Comparison of ENCODE assay signal across 22 cellular contexts in the genomic region with DNA sequence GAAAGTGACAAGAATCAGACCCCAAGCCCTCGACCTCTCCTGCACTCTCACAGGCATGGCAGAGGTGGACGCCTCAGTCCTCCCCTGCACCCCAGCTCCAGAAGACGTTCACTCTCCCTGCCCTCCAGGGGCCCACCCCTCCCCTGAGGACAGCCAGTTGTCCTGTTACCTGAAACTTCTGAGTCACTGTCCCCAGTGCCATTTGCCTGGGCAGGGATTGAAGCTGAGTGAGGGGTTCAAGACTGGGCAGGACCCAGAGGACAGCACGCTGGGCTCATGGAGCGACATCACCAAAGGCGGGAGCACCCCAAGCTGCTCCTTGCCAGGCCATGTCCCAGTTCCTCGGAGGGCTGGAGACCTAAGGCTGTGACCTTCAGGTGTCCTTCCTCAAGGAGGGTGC. TPM values are rescaled to one million over a fixed set of nuclear protein-coding genes. Genes with fewer than 3 reads are reported as not detected.
DNase-seq lines count a peak whose midpoint lies in the region; ATAC-seq and TF ChIP-seq lines count a peak whose summit lies in the region.
"Had no signal": no experiment of that assay in that cellular context is flagged by ENCODE, and none has a peak within 500 bp of the region (broad histone marks: within the 10 kb centered on the region; RNA-seq: fewer than 3 reads in every experiment).

No MANE protein-coding gene starts in this region.

- H3K27ac ChIP-seq in IMR-90 (ENCODE audit: insufficient read depth, low read length) (no peak overlapping the region), cingulate gyrus (ENCODE audit: low read depth, low read length) (peak overlapping the region; percentile 39), neuronal stem cell (replicated peaks; ENCODE audit: low read length) (no peak overlapping the region), tibial artery (peak overlapping the region; percentile 78 to 91), trophoblast cell (ENCODE audit: low read depth, low read length) (no peak overlapping the region)

- CTCF ChIA-PET in IMR-90 (lab: Yijun Ruan, JAX), result no interaction called here
- CTCF ChIA-PET in activated CD4-positive, alpha-beta memory T cell treated with anti-CD3 and anti-CD28 coated beads for 36 hours (lab: Charles Lee), result no interaction called here

- in situ Hi-C loops in IMR-90 (cut with MboI; ENCODE audit: low sequenced_read_pairs), result no loop called here

- H3K4ac ChIP-seq in IMR-90 (ENCODE audit: low read depth, low read length), result peak overlapping the region; percentile 29; the same call in 1 of the 2 replicates
- no peak overlapping the region for H3K4ac ChIP-seq in neuronal stem cell (ENCODE audit: low read length)
- no peak overlapping the region for H3K4ac ChIP-seq in trophoblast cell (ENCODE audit: low read depth, low read length)

- H3K36me3 ChIP-seq in IMR-90 (ENCODE audit: control insufficient read depth, insufficient read depth, low read length), result no peaks in the 10 kb centered on the region
- no peaks in the 10 kb centered on the region for H3K36me3 ChIP-seq in neuronal stem cell (replicated peaks in 1 of 2; ENCODE audit: control insufficient read depth in 2 of 2, insufficient read depth in 2 of 2, low read length in 2 of 2)
- H3K36me3 ChIP-seq in tibial artery, result no peaks in the 10 kb centered on the region
- H3K36me3 ChIP-seq in trophoblast cell (ENCODE audit: control insufficient read depth in 1 of 2, insufficient read depth in 2 of 2, low read length in 2 of 2), result peaks cover 0 to 3% of the 10 kb centered on the region in 2 experiments

- H2BK120ac ChIP-seq in IMR-90 (ENCODE audit: low read depth, low read length), result no peak overlapping the region
- no peak overlapping the region for H2BK120ac ChIP-seq in neuronal stem cell (ENCODE audit: low read depth, low read length)
- H2BK120ac ChIP-seq in trophoblast cell (ENCODE audit: insufficient read depth, low read length, poor library complexity), result no peak overlapping the region

- DNase-seq in IMR-90 (no peak), neuronal stem cell (ENCODE audit: low spot score) (no peak), tibial artery (no peak), trophoblast cell (no peak), omental fat pad (ENCODE audit: low spot score) (no peak)
- DNase-seq in activated CD4-positive, alpha-beta memory T cell treated with anti-CD3 and anti-CD28 coated beads for 36 hours, result no peak
- DNase-seq: ACHN, C1 segment of cervical spinal cord, DMS153, H7, Karpas-422, NCI-H1048, NCI-H1417 treated with DMSO at 0.1 percent for 48 hours, NCI-H187, NCI-H2107, NCI-H446 treated with DMSO at 0.1 percent for 48 hours, NCI-H526 treated with DMSO at 0.1 percent for 48 hours, OCI-M1, RPMI8226, SHP77 had no signal

- peak overlapping the region; percentile 18; the same call in 1 of the 3 replicates for H2BK15ac ChIP-seq in IMR-90 (ENCODE audit: low read depth, low read length)
- no peak overlapping the region for H2BK15ac ChIP-seq in neuronal stem cell (ENCODE audit: low read length)

- H3K4me2 ChIP-seq in IMR-90 (ENCODE audit: low read depth, low read length), result no peak overlapping the region
- H3K4me2 ChIP-seq in neuronal stem cell (ENCODE audit: insufficient read depth, low read length, poor library complexity, severe bottlenecking), result no peak overlapping the region
- H3K4me2 ChIP-seq in trophoblast cell (ENCODE audit: low read length), result no peak overlapping the region

- H2BK5ac ChIP-seq in IMR-90 (ENCODE audit: low read depth, low read length, poor library complexity, severe bottlenecking), result no peak overlapping the region
- H2BK5ac ChIP-seq in neuronal stem cell (ENCODE audit: low read length), result no peak overlapping the region
- no peak overlapping the region for H2BK5ac ChIP-seq in trophoblast cell (ENCODE audit: low read depth, low read length, poor library complexity)

- H2AK5ac ChIP-seq in IMR-90 (ENCODE audit: low read depth, low read length) (peak overlapping the region; percentile 30), neuronal stem cell (ENCODE audit: low read depth, low read length) (no peak overlapping the region), trophoblast cell (ENCODE audit: low read length) (no peak overlapping the region)

- H4K8ac ChIP-seq in IMR-90 (ENCODE audit: low read depth in 2 of 2, low read length in 2 of 2) (no peak overlapping the region), neuronal stem cell (ENCODE audit: low read depth, low read length) (no peak overlapping the region), trophoblast cell (ENCODE audit: low read depth, low read length) (no peak overlapping the region)

- no peak overlapping the region for H4K12ac ChIP-seq in trophoblast cell (ENCODE audit: low read depth, low read length)

- H3K9me1 ChIP-seq in IMR-90 (ENCODE audit: insufficient read depth, low read length), result peaks cover 9% of the 10 kb centered on the region

- H2BK12ac ChIP-seq in neuronal stem cell (ENCODE audit: low read length) (no peak overlapping the region), trophoblast cell (ENCODE audit: low read length) (no peak overlapping the region)

- WGBS in IMR-90 (ENCODE audit: extremely low coverage in 2 of 2, insufficient read length in 1 of 2), 2 experiments, result 97% methylated on average over 5 of the region's 7 CpGs; no CpG with 5 or more reads in 1 of the 2 experiments
- no CpG with 5 or more reads among the region's 7 CpGs for WGBS in neuronal stem cell (ENCODE audit: extremely low coverage in 2 of 2, insufficient read length in 2 of 2, insufficient replicate concordance in 1 of 2), 2 donors
- no CpG with 5 or more reads among the region's 7 CpGs for WGBS in trophoblast cell (ENCODE audit: extremely low coverage, insufficient coverage, insufficient read length)

- H3K27me3 Mint-ChIP-seq in activated CD4-positive, alpha-beta memory T cell treated with anti-CD3 and anti-CD28 coated beads for 36 hours, result peaks cover 2% of the 10 kb centered on the region

- TF ChIP-seq RAD21 in IMR-90 (IDR thresholded peaks at IDR 0.05; ENCODE audit: low read length), result no peak

- H3K56ac ChIP-seq in IMR-90 (ENCODE audit: extremely low read depth, insufficient read depth, low read length), result no peak overlapping the region

- BruUV-seq in IMR-90 (replicated peaks; lab: Mats Ljungman, UMichigan), result no TSS peak

- H3K18ac ChIP-seq in IMR-90 (ENCODE audit: low read depth, low read length) (no peak overlapping the region), neuronal stem cell (ENCODE audit: low read length) (peak overlapping the region; percentile 6), trophoblast cell (ENCODE audit: low read length) (no peak overlapping the region)

- H3K9me3 ChIP-seq in IMR-90 (ENCODE audit: control insufficient read depth, insufficient read depth, low read length) (no peaks in the 10 kb centered on the region), neuronal stem cell (replicated peaks in 1 of 2; ENCODE audit: control insufficient read depth in 2 of 2, insufficient read depth in 1 of 2, low read depth in 1 of 2, low read length in 2 of 2) (no peaks in the 10 kb centered on the region), tibial artery (no peaks in the 10 kb centered on the region), trophoblast cell (ENCODE audit: insufficient read depth, low read depth, low read length) (peaks cover 3% of the 10 kb centered on the region)

- H3K9ac ChIP-seq in IMR-90 (ENCODE audit: low read depth, low read length) (no peak overlapping the region), neuronal stem cell (ENCODE audit: low read depth, low read length, poor library complexity) (no peak overlapping the region), trophoblast cell (ENCODE audit: low read length) (no peak overlapping the region)

- no peak overlapping the region for H3K23ac ChIP-seq in IMR-90 (ENCODE audit: low read depth, low read length)
- no peak overlapping the region for H3K23ac ChIP-seq in neuronal stem cell (ENCODE audit: low read depth, low read length, poor library complexity)
- no peak overlapping the region for H3K23ac ChIP-seq in trophoblast cell (ENCODE audit: low read length)

- H2AFZ ChIP-seq in IMR-90 (replicated peaks; ENCODE audit: low read length, poor library complexity) (peak overlapping the region; percentile 44), neuronal stem cell (ENCODE audit: low read length) (no peak overlapping the region), trophoblast cell (ENCODE audit: insufficient read depth, low read length, poor library complexity) (no peak overlapping the region)

- H4K91ac ChIP-seq in IMR-90 (ENCODE audit: insufficient read depth, low read depth, low read length) (no peak overlapping the region), neuronal stem cell (ENCODE audit: low read depth, low read length, poor library complexity) (no peak overlapping the region), trophoblast cell (ENCODE audit: low read depth, low read length) (no peak overlapping the region)

- no peak overlapping the region for H3K4me3 Mint-ChIP-seq in activated CD4-positive, alpha-beta memory T cell treated with anti-CD3 and anti-CD28 coated beads for 36 hours
- H3K4me3 Mint-ChIP-seq: CD8-positive, alpha-beta T cell had no signal

- peaks cover 0 to 15% of the 10 kb centered on the region in 2 experiments; a peak in 2 of 4 replicates for H3K79me1 ChIP-seq in IMR-90 (ENCODE audit: low read depth in 1 of 2, low read length in 2 of 2)
- H3K79me1 ChIP-seq in neuronal stem cell (ENCODE audit: low read depth, low read length), result no peaks in the 10 kb centered on the region
- no peaks in the 10 kb centered on the region for H3K79me1 ChIP-seq in trophoblast cell (ENCODE audit: low read length)

- POLR2A ChIA-PET in IMR-90 (lab: Charles Lee; ENCODE audit: unreplicated experiment), result no interaction called here
- POLR2A ChIA-PET in activated CD4-positive, alpha-beta memory T cell treated with anti-CD3 and anti-CD28 coated beads for 36 hours (lab: Charles Lee), result no interaction called here

- H3K9me3 Mint-ChIP-seq in activated CD4-positive, alpha-beta memory T cell treated with anti-CD3 and anti-CD28 coated beads for 36 hours, result no peaks in the 10 kb centered on the region
- H3K9me3 Mint-ChIP-seq: CD8-positive, alpha-beta T cell had no signal

- H3K14ac ChIP-seq in IMR-90 (replicated peaks; ENCODE audit: low read depth, low read length) (no peak overlapping the region), neuronal stem cell (ENCODE audit: low read length) (no peak overlapping the region), trophoblast cell (ENCODE audit: low read length) (no peak overlapping the region)

- H2BK20ac ChIP-seq in IMR-90 (ENCODE audit: low read depth, low read length), result 0 out of 2 replicates have a peak overlapping the region, but pooled peaks have one; percentile 3

- no peaks in the 10 kb centered on the region for H3K79me2 ChIP-seq in trophoblast cell (ENCODE audit: control insufficient read depth, insufficient read depth, low read length, poor library complexity)

- no peak overlapping the region for H4K5ac ChIP-seq in IMR-90 (ENCODE audit: low read depth, low read length)

- H3K4me1 ChIP-seq in IMR-90 (ENCODE audit: control insufficient read depth, insufficient read depth, low read length) (peaks cover 35% of the 10 kb centered on the region), neuronal stem cell (ENCODE audit: control insufficient read depth in 2 of 2, insufficient read depth in 1 of 2, low read depth in 1 of 2, low read length in 2 of 2) (no peaks in the 10 kb centered on the region), tibial artery (peaks cover 0 to 34% (median 22%) of the 10 kb centered on the region in 4 donors), trophoblast cell (ENCODE audit: control insufficient read depth in 1 of 2, insufficient read depth in 2 of 2, low read length in 2 of 2) (peaks cover under 1 to 4% of the 10 kb centered on the region in 2 experiments)

- intact Hi-C loops in IMR-90 (cut with micrococcal nuclease) (no loop called here), tibial artery (cut with DNase I; ENCODE audit: low total_unique reads) (no loop called here)
- intact Hi-C loops in activated CD4-positive, alpha-beta memory T cell treated with anti-CD3 and anti-CD28 coated beads for 36 hours (cut with micrococcal nuclease), result no loop called here

- no peak for TF ChIP-seq CTCF in IMR-90 (conservative IDR thresholded peaks at IDR 0.05; ENCODE audit: low read depth, low read length)
- TF ChIP-seq CTCF in tibial artery (IDR thresholded peaks at IDR 0.05), result no peak
- no peak for TF ChIP-seq CTCF in omental fat pad (IDR thresholded peaks at IDR 0.05)

- no peaks in the 10 kb centered on the region for H4K20me1 ChIP-seq in IMR-90 (ENCODE audit: insufficient read depth, low read length)

- TF ChIP-seq POLR2A in IMR-90 (IDR thresholded peaks at IDR 0.05; ENCODE audit: low read depth, low read length), result no peak

- H2AK9ac ChIP-seq in IMR-90 (replicated peaks; ENCODE audit: low read depth, low read length, poor library complexity), result no peak overlapping the region

- H3K4me3 ChIP-seq in IMR-90 (ENCODE audit: insufficient read depth, low read depth, low read length) (no peak overlapping the region), neuronal stem cell (ENCODE audit: low read length in 2 of 2) (no peak overlapping the region), tibial artery (no peak overlapping the region), trophoblast cell (ENCODE audit: low read depth, low read length) (no peak overlapping the region)

- H3K27me3 ChIP-seq in IMR-90 (ENCODE audit: control insufficient read depth, insufficient read depth, low read length), result no peaks in the 10 kb centered on the region
- H3K27me3 ChIP-seq in neuronal stem cell (ENCODE audit: control insufficient read depth in 3 of 3, insufficient read depth in 3 of 3, low read depth in 1 of 3, low read length in 3 of 3), result peaks cover 0 to 3% (median 0%) of the 10 kb centered on the region in 3 experiments
- no peaks in the 10 kb centered on the region for H3K27me3 ChIP-seq in tibial artery
- H3K27me3 ChIP-seq in trophoblast cell (ENCODE audit: insufficient read depth, low read length), result no peaks in the 10 kb centered on the region

- dilution Hi-C loops in IMR-90 (cut with HindIII; ENCODE audit: low sequenced_read_pairs, unreplicated experiment), result no loop called here

- ATAC-seq in IMR-90 (ENCODE audit: low read depth) (no peak), omental fat pad (ENCODE audit: low FRiP score) (no peak)
- ATAC-seq: CD8-positive, alpha-beta T cell had no signal

- peaks cover 19% of the 10 kb centered on the region for H3K4me1 Mint-ChIP-seq in activated CD4-positive, alpha-beta memory T cell treated with anti-CD3 and anti-CD28 coated beads for 36 hours (ENCODE audit: low read depth)

- H3K27ac Mint-ChIP-seq in activated CD4-positive, alpha-beta memory T cell treated with anti-CD3 and anti-CD28 coated beads for 36 hours, result no peak overlapping the region
- H3K27ac Mint-ChIP-seq: CD8-positive, alpha-beta T cell had no signal

- H3K36me3 Mint-ChIP-seq in activated CD4-positive, alpha-beta memory T cell treated with anti-CD3 and anti-CD28 coated beads for 36 hours, result no peaks in the 10 kb centered on the region
- H3K36me3 Mint-ChIP-seq: CD8-positive, alpha-beta T cell had no signal

RNA-seq across cellular contexts. Expression of gene COL6A3, which starts 34.2 kb away (rescaled TPM):
- total RNA-seq in IMR-90 (2012; rRNA removed) (1,501 and 1,855 TPM in 2 replicates), omental fat pad (100 to 1,000 TPM; 105 to 712 (median 274) TPM)
- polyA plus RNA-seq in IMR-90 (2012; rRNA removed), result 798 and 964 TPM in 2 replicates
- 520 and 674 TPM in 2 replicates for polyA plus RNA-seq in IMR-90 (2012; cell fraction: cytosol; rRNA removed)
- polyA plus RNA-seq in IMR-90 (2012; cell fraction: nucleus; rRNA removed; ENCODE audit: low replicate concordance), result 700 and 999 TPM in 2 replicates
- polyA plus RNA-seq in neuronal stem cell (2013, experiment 1 of 2), result 0.07 TPM
- 0.08 TPM for polyA plus RNA-seq in neuronal stem cell (2013, experiment 2 of 2)
- 10 to 100 TPM; 27.7 to 29.7 TPM for total RNA-seq in activated CD4-positive, alpha-beta memory T cell treated with anti-CD3 and anti-CD28 coated beads for 36 hours
- polyA plus RNA-seq in trophoblast cell (2013), result 81.7 and 90.1 TPM in 2 replicates

RNA-seq across cellular contexts. Expression of gene MLPH, which starts 38.9 kb away (rescaled TPM):
- total RNA-seq in IMR-90 (2012; rRNA removed) (13.8 and 13.9 TPM in 2 replicates), omental fat pad (10 to 100 TPM in 1 of 4 donors, 1 to 10 TPM in 3; 3.8 to 23.6 (median 6.4) TPM)
- polyA plus RNA-seq in IMR-90 (2012; rRNA removed), result 21.6 and 23.7 TPM in 2 replicates
- polyA plus RNA-seq in IMR-90 (2012; cell fraction: cytosol; rRNA removed), result 12.9 and 20.1 TPM in 2 replicates
- 50.9 and 66.0 TPM in 2 replicates for polyA plus RNA-seq in IMR-90 (2012; cell fraction: nucleus; rRNA removed; ENCODE audit: low replicate concordance)
- polyA plus RNA-seq in neuronal stem cell (2013, experiment 1 of 2), result 0.03 TPM
- 0.08 TPM for polyA plus RNA-seq in neuronal stem cell (2013, experiment 2 of 2)
- not detected for total RNA-seq in activated CD4-positive, alpha-beta memory T cell treated with anti-CD3 and anti-CD28 coated beads for 36 hours
- 3.8 and 4.1 TPM in 2 replicates for polyA plus RNA-seq in trophoblast cell (2013)
- total RNA-seq: CD8-positive, alpha-beta T cell had no signal

Comparison
In these comparisons a context has a peak if more than half of its experiments do, and no peak if none do; other contexts are left out.
1. H3K27ac ChIP-seq: peak in cingulate gyrus (single experiment) and tibial artery (2 of 2); none in IMR-90 (single experiment), neuronal stem cell (single experiment) and trophoblast cell (single experiment).
2. RNA of gene MLPH, which starts 38.9 kb away (total RNA-seq): 13.8 to 13.9 TPM in IMR-90 and 3.8 to 23.6 TPM in omental fat pad; not detected in activated CD4-positive, alpha-beta memory T cell treated with anti-CD3 and anti-CD28 coated beads for 36 hours; every median in the first group is over 4 times any median in the second.